Comparison of ENCODE assay signal across 30 cellular contexts in the genomic region with DNA sequence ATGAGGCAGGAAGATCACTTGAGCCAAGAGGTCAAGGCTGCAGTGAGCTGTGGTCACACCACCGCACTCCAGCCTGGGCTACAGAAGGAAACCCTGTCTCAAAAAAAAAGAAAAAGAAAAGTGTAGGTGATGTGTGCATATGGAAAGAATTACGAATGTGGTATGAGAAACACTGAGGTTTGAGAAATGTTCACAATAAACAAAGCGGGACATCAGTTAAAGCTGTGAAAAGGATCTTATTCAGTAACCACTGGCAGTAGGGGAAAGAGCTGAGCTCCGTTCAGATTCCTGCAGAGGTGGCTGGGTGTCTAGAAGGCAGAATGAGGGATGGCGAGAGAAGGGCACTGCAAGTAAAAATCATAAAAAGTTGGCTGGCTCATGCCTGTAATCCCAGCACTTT. TPM values are rescaled to one million over a fixed set of nuclear protein-coding genes. Genes with fewer than 3 reads are reported as not detected.
DNase-seq lines count a peak whose midpoint lies in the region; ATAC-seq, FAIRE-seq and TF ChIP-seq lines count a peak whose summit lies in the region.
"Had no signal": no experiment of that assay in that cellular context is flagged by ENCODE, and none has a peak within 500 bp of the region (broad histone marks: within the 10 kb centered on the region; RNA-seq: fewer than 3 reads in every experiment).

No MANE protein-coding gene starts in this region.

- no peak overlapping the region for H3K27ac ChIP-seq in GM23248
- H3K27ac ChIP-seq: HL-60 had no signal

- H3K27me3 Mint-ChIP-seq in T-helper 17 cell, result peaks cover 28% of the 10 kb centered on the region
- peaks cover 2% of the 10 kb centered on the region for H3K27me3 Mint-ChIP-seq in endothelial cell (ENCODE audit: unreplicated experiment)

- no peak overlapping the region for H3K4me3 ChIP-seq in GM23248
- H3K4me3 ChIP-seq: A549, SJSA1 had no signal

- H3K9me3 Mint-ChIP-seq in endothelial cell (ENCODE audit: unreplicated experiment), result no peaks in the 10 kb centered on the region

- no peaks in the 10 kb centered on the region for H4K20me1 ChIP-seq in GM23248 (ENCODE audit: insufficient read depth)

- peaks cover 22% of the 10 kb centered on the region for H3K4me1 ChIP-seq in GM23248 (ENCODE audit: insufficient read depth)
- H3K4me1 ChIP-seq: BE2C had no signal

- no peak for ATAC-seq in T-helper 17 cell
- ATAC-seq: A549, HCT116, PC-3 had no signal

- no peaks in the 10 kb centered on the region for H3K9me2 ChIP-seq in GM23248 (ENCODE audit: insufficient read depth)

- no peaks in the 10 kb centered on the region for H3K79me2 ChIP-seq in GM23248 (ENCODE audit: insufficient read depth)

- H2AFZ ChIP-seq in GM23248, result no peak overlapping the region

- no peaks in the 10 kb centered on the region for H3K36me3 Mint-ChIP-seq in T-helper 17 cell (ENCODE audit: low read depth)
- no peaks in the 10 kb centered on the region for H3K36me3 Mint-ChIP-seq in endothelial cell (ENCODE audit: low read depth, unreplicated experiment)
- H3K36me3 Mint-ChIP-seq: CD14-positive monocyte had no signal

- H3K4me2 ChIP-seq in GM23248 (ENCODE audit: unreplicated experiment), result no peak overlapping the region
- H3K4me2 ChIP-seq: A549 had no signal

- 51 to 66% methylated on average over 5 of the region's 5 CpGs for WGBS in GM23248 (ENCODE audit: low coverage in 1 of 2, low lambda C conversion rate in 2 of 2, missing lambda C conversion rate in 2 of 2), 2 experiments

- peak overlapping the region; percentile 3 for H3K27ac Mint-ChIP-seq in T-helper 17 cell
- no peak overlapping the region for H3K27ac Mint-ChIP-seq in endothelial cell (ENCODE audit: unreplicated experiment)

- H3K9ac ChIP-seq in GM23248, result no peak overlapping the region

- FAIRE-seq in GM12892 (lab: Jason Lieb, UNC), result no peak
- FAIRE-seq: A549, GM12891 had no signal

- no peaks in the 10 kb centered on the region for H3K27me3 ChIP-seq in GM23248 (replicated peaks; ENCODE audit: insufficient read depth)
- H3K27me3 ChIP-seq: BE2C, SJSA1 had no signal

- H3K4me3 Mint-ChIP-seq in T-helper 17 cell, result no peak overlapping the region
- peak overlapping the region; percentile 28 for H3K4me3 Mint-ChIP-seq in endothelial cell (ENCODE audit: unreplicated experiment)
- H3K4me3 Mint-ChIP-seq: CD14-positive monocyte had no signal

- no peak for TF ChIP-seq POLR2A in GM12892 (IDR thresholded peaks at IDR 0.05; ENCODE audit: low read depth, low read length)

- H3K4me1 Mint-ChIP-seq in T-helper 17 cell (no peaks in the 10 kb centered on the region), endothelial cell (ENCODE audit: unreplicated experiment) (peaks cover 12% of the 10 kb centered on the region)

- no peaks in the 10 kb centered on the region for H3K36me3 ChIP-seq in GM23248 (ENCODE audit: low read depth)
- H3K36me3 ChIP-seq: BE2C, SJSA1 had no signal

- H3K9me3 ChIP-seq in GM23248 (ENCODE audit: low read depth), result no peaks in the 10 kb centered on the region
- H3K9me3 ChIP-seq in T-helper 17 cell (ENCODE audit: control insufficient read depth, low read length, poor library complexity, severe bottlenecking), result no peaks in the 10 kb centered on the region
- H3K9me3 ChIP-seq: A549, BE2C had no signal

- TF ChIP-seq CTCF in endothelial cell (IDR thresholded peaks at IDR 0.05; ENCODE audit: unreplicated experiment), result no peak

- in situ Hi-C loops in GM23248 (cut with MboI), result no loop called here

- H3F3A ChIP-seq in GM23248 (ENCODE audit: insufficient read depth), result peaks cover 20% of the 10 kb centered on the region

- peak; percentile 42 for DNase-seq in GM23248
- DNase-seq in T-helper 17 cell, result no peak
- no peak for DNase-seq in endothelial cell (ENCODE audit: low spot score)
- DNase-seq in iris pigment epithelial cell (ENCODE audit: low read depth), result peak; percentile 73
- no peak for DNase-seq in stimulated activated CD4-positive, alpha-beta T cell treated with anti-CD3 and anti-CD28 coated beads, Interleukin-1b, Interleukin-23, amount 100 ng/mL, for 48 hours
- DNase-seq in GM12892 (ENCODE audit: insufficient read length), result no peak
- DNase-seq in NCI-H510A treated with DMSO at 0.1 percent for 48 hours (lab: John Stamatoyannopoulos, UW), result no peak
- DNase-seq: BE2C; Calu3; DMS79 treated with DMSO at 0.1 percent for 48 hours; GF-D8; Karpas-422; NCI-H1092; NCI-H1417 treated with DMSO at 0.1 percent for 48 hours; NCI-H1694 treated with DMSO at 0.1 percent for 48 hours; NCI-H2081; NCI-H2171 treated with DMSO at 0.1 percent for 48 hours; NCI-H446; NCI-H526; NCI-H82; NK-92 treated with Interleukin-12 subunit alpha and Interleukin-12 subunit beta, amount 100 ng/mL, for 24 hours; PC-3; Right ventricle myocardium superior had no signal

RNA-seq across cellular contexts. Expression of a gene that starts 4.1 kb away (rescaled TPM):
- total RNA-seq in GM23248 (2014; rRNA removed; shearing (Covaris generic)), result not detected in 2 replicates
- 0.63 and 0.79 TPM in 2 replicates for polyA plus RNA-seq in GM23248 (2016; fragmentation: Nextera tagmentation; extraction: Ambion mirVana)
- total RNA-seq in T-helper 17 cell, result not detected
- not detected for total RNA-seq in endothelial cell (ENCODE audit: unreplicated experiment)
- not detected for polyA plus RNA-seq in GM12892 (2012; ENCODE audit: missing spikeins)
- total RNA-seq: Calu3, H4, PC-3, Right ventricle myocardium superior had no signal

RNA-seq across cellular contexts. Expression of a gene that starts 34.5 kb away (rescaled TPM):
- total RNA-seq in GM23248 (2014; rRNA removed; shearing (Covaris generic)), result 140 and 148 TPM in 2 replicates
- 58.8 and 63.3 TPM in 2 replicates for polyA plus RNA-seq in GM23248 (2016; fragmentation: Nextera tagmentation; extraction: Ambion mirVana)
- total RNA-seq in T-helper 17 cell (under 1 TPM; 0.70 to 0.94 TPM), endothelial cell (ENCODE audit: unreplicated experiment) (14.8 TPM)
- polyA plus RNA-seq in GM12892 (2012; ENCODE audit: missing spikeins), result not detected

Comparison
In these comparisons a context has a peak if more than half of its experiments do, and no peak if none do; other contexts are left out.
1. DNase-seq: peak in GM23248 (single experiment) and iris pigment epithelial cell (single experiment); none in T-helper 17 cell (0 of 3), endothelial cell (single experiment), stimulated activated CD4-positive, alpha-beta T cell treated with anti-CD3 and anti-CD28 coated beads, Interleukin-1b, Interleukin-23, amount 100 ng/mL, for 48 hours (single experiment), GM12892 (single experiment) and NCI-H510A treated with DMSO at 0.1 percent for 48 hours (single experiment).